Comparison of ENCODE assay signal across 25 cellular contexts in genomic region chr2:149360106-149360505, GRCh38. TPM values are rescaled to one million over a fixed set of nuclear protein-coding genes. Genes with fewer than 3 reads are reported as not detected.
DNase-seq lines count a peak whose midpoint lies in the region; ATAC-seq, FAIRE-seq and TF ChIP-seq lines count a peak whose summit lies in the region.
"Had no signal": no experiment of that assay in that cellular context is flagged by ENCODE, and none has a peak within 500 bp of the region (broad histone marks: within the 10 kb centered on the region; RNA-seq: fewer than 3 reads in every experiment).

No MANE protein-coding gene starts in this region.

- 21 to 34% (median 34%) methylated on average over 1 of the region's 1 CpG for WGBS in small intestine, 3 donors

- H3K4me1 Mint-ChIP-seq in HFFc6 (ENCODE audit: low read depth) = peaks cover 47% of the 10 kb centered on the region
- H3K4me1 Mint-ChIP-seq: central memory CD8-positive, alpha-beta T cell had no signal

- H3K4me3 ChIP-seq in small intestine (ENCODE audit: low read depth in 1 of 2, low read length in 2 of 2) = no peak overlapping the region
- H3K4me3 ChIP-seq: HAP-1, ovary, right atrium auricular region, stomach, tibial nerve had no signal

- H3K9me3 Mint-ChIP-seq in HFFc6 = no peaks in the 10 kb centered on the region
- H3K9me3 Mint-ChIP-seq: activated T-cell treated with anti-CD3 and anti-CD28 coated beads, Interleukin-2, amount 50 U/mL, for 24 hours; central memory CD8-positive, alpha-beta T cell; memory B cell had no signal

- H3K4me3 Mint-ChIP-seq in HFFc6 = peak overlapping the region; percentile 78; the same call in 1 of the 2 replicates
- H3K4me3 Mint-ChIP-seq: activated T-cell treated with anti-CD3 and anti-CD28 coated beads, Interleukin-2, amount 50 U/mL, for 24 hours; central memory CD8-positive, alpha-beta T cell; memory B cell; naive thymus-derived CD8-positive, alpha-beta T cell had no signal

- H3K27ac ChIP-seq in small intestine (ENCODE audit: low read depth in 1 of 2, low read length in 1 of 2) = no peak overlapping the region
- H3K27ac ChIP-seq: KMS-11, ovary, right atrium auricular region, stomach, tibial nerve had no signal

- no peaks in the 10 kb centered on the region for H3K27me3 ChIP-seq in small intestine (ENCODE audit: control insufficient read depth in 2 of 2, insufficient read depth in 2 of 2, low read length in 2 of 2)
- H3K27me3 ChIP-seq: BE2C, ovary, right atrium auricular region, stomach, tibial nerve had no signal

- DNase-seq in A172 (ENCODE audit: low spot score) (peak; percentile 63), HFFc6 (no peak), astrocyte of the hippocampus (ENCODE audit: low read depth, low spot score) (peak; percentile 78), iris pigment epithelial cell (ENCODE audit: low read depth) (peak; percentile 7), H54 (ENCODE audit: insufficient read length, low spot score) (no peak), small intestine (no peak)
- no peak for DNase-seq in effector CD4-positive, alpha-beta T cell
- DNase-seq: activated T-cell treated with anti-CD3 and anti-CD28 coated beads, Interleukin-2, amount 50 U/mL, for 24 hours; BE2C; kidney glomerular epithelial cell; naive thymus-derived CD8-positive, alpha-beta T cell; NCI-H1048; NCI-H187 treated with DMSO at 0.1 percent for 48 hours; ovary; stomach; T1000 had no signal

- H3K27ac Mint-ChIP-seq in HFFc6 = peak overlapping the region; percentile 83; the same call in 1 of the 2 replicates
- H3K27ac Mint-ChIP-seq: activated T-cell treated with anti-CD3 and anti-CD28 coated beads, Interleukin-2, amount 50 U/mL, for 24 hours; memory B cell; naive thymus-derived CD8-positive, alpha-beta T cell had no signal

- H3K36me3 ChIP-seq in small intestine (ENCODE audit: control insufficient read depth in 2 of 2, insufficient read depth in 2 of 2, low read length in 2 of 2) = no peaks in the 10 kb centered on the region
- H3K36me3 ChIP-seq: BE2C, HAP-1, ovary, right atrium auricular region, stomach, tibial nerve had no signal

- no peaks in the 10 kb centered on the region for H3K27me3 Mint-ChIP-seq in HFFc6 (ENCODE audit: insufficient read depth)

- no peak for TF ChIP-seq CTCF in HFFc6 (IDR thresholded peaks at IDR 0.05)

- no peak for TF ChIP-seq POLR2A in H54 (IDR thresholded peaks at IDR 0.05; ENCODE audit: low read depth, low read length)

- H3K36me3 Mint-ChIP-seq in HFFc6 (ENCODE audit: low read depth) = peaks cover 8% of the 10 kb centered on the region; the same call in 1 of the 2 replicates
- H3K36me3 Mint-ChIP-seq: memory B cell; naive thymus-derived CD8-positive, alpha-beta T cell had no signal

- no peak for ATAC-seq in esophagus mucosa
- ATAC-seq: activated CD4-positive, CD25-positive, alpha-beta regulatory T cell treated with anti-CD3 and anti-CD28 coated beads, Interleukin-2, amount 50 U/mL, for 24 hours; naive thymus-derived CD8-positive, alpha-beta T cell had no signal

- no peaks in the 10 kb centered on the region for H3K4me1 ChIP-seq in small intestine (ENCODE audit: control insufficient read depth in 2 of 2, insufficient read depth in 1 of 2, low read depth in 1 of 2, low read length in 1 of 2)
- H3K4me1 ChIP-seq: BE2C, HAP-1, right atrium auricular region, tibial nerve had no signal

- FAIRE-seq in H54 (lab: Jason Lieb, UNC) (no peak), small intestine (lab: Jason Lieb, UNC) (no peak)
- FAIRE-seq: A204.1 had no signal

- H3K9me3 ChIP-seq in small intestine (ENCODE audit: control insufficient read depth, low read depth) = no peaks in the 10 kb centered on the region
- H3K9me3 ChIP-seq: BE2C, HAP-1, ovary, right atrium auricular region, stomach, tibial nerve had no signal

RNA-seq across cellular contexts. Expression of gene LYPD6, which starts 29.7 kb away (rescaled TPM):
- 22.7 and 40.4 TPM in 2 replicates for total RNA-seq in A172 (2014; rRNA removed; shearing (Covaris generic))
- 10 to 100 TPM; 16.7 to 29.4 (median 22.4) TPM for total RNA-seq in HFFc6 (2021; fragmentation: NEBNext Ultra II Directional; extraction: Animal tissue kit (Norgen Biotek cat#: 25700))
- 0.96 TPM for total RNA-seq in esophagus mucosa
- polyA plus RNA-seq in small intestine = 1 to 10 TPM; 1.8 to 3.8 (median 1.9) TPM
- total RNA-seq: naive thymus-derived CD8-positive, alpha-beta T cell had no signal
- polyA plus RNA-seq: naive thymus-derived CD8-positive, alpha-beta T cell had no signal

Comparison
In these comparisons a context has a peak if more than half of its experiments do, and no peak if none do; other contexts are left out.
1. DNase-seq: peak in A172 (single experiment), astrocyte of the hippocampus (single experiment) and iris pigment epithelial cell (single experiment); none in HFFc6 (single experiment), effector CD4-positive, alpha-beta T cell (single experiment), H54 (single experiment) and small intestine (single experiment).